1 cellular context compared by ENCODE assay signal in genomic region chr9:112174965-112175795, GRCh38.
TF ChIP-seq lines count a peak whose summit lies in the region.

Gene SUSD1, minus strand, starts transcription at chr9:112175297. Its CDS starts 62 bp downstream, at chr9:112175235.

TF ChIP-seq in HepG2, 621 proteins besides CTCF, POLR2A, EP300 and RAD21 (continued from another document and continues in another):
- TF ChIP-seq ZNF512 (CRISPR knock-in tag; IDR thresholded peaks at IDR 0.05) (no peak), GFI1 (CRISPR knock-in tag; IDR thresholded peaks at IDR 0.05; ENCODE audit: borderline replicate concordance) (no peak), KLF15 (CRISPR knock-in tag; IDR thresholded peaks at IDR 0.05; ENCODE audit: borderline replicate concordance) (no peak), ZNF512B (CRISPR knock-in tag; IDR thresholded peaks at IDR 0.05; ENCODE audit: borderline replicate concordance) (no peak), ZNF124 (CRISPR knock-in tag; IDR thresholded peaks at IDR 0.05) (no peak), RBFOX2 (IDR thresholded peaks at IDR 0.05; ENCODE audit: low read depth, low read length) (peak; percentile 81), ZNF7 (CRISPR knock-in tag; IDR thresholded peaks at IDR 0.05) (no peak), UBTF (CRISPR knock-in tag; IDR thresholded peaks at IDR 0.05) (peak; percentile 63; the same call in 1 of the 2 replicates), ZSCAN31 (CRISPR knock-in tag; IDR thresholded peaks at IDR 0.05; ENCODE audit: low read depth) (peak; percentile 27), ZNF713 (CRISPR knock-in tag; IDR thresholded peaks at IDR 0.05) (no peak), ZNF609 (CRISPR knock-in tag; IDR thresholded peaks at IDR 0.05; ENCODE audit: borderline replicate concordance) (0 out of 2 replicates have a peak, but pooled peaks have one; percentile 18), ZFY (CRISPR knock-in tag; IDR thresholded peaks at IDR 0.05) (peak; percentile 74; the same call in 1 of the 2 replicates), ZNF292 (CRISPR knock-in tag; IDR thresholded peaks at IDR 0.05; ENCODE audit: borderline replicate concordance, low read depth) (no peak), KLF16 (CRISPR knock-in tag; IDR thresholded peaks at IDR 0.05) (no peak), ZNF772 (CRISPR knock-in tag; IDR thresholded peaks at IDR 0.05) (no peak; the same call in 1 of the 2 replicates), ZNF747 (CRISPR knock-in tag; IDR thresholded peaks at IDR 0.05; ENCODE audit: borderline replicate concordance) (no peak), SRSF1 (optimal IDR thresholded peaks at IDR 0.05; ENCODE audit: low read depth, low read length) (peak; percentile 38), CSRNP1 (CRISPR knock-in tag; IDR thresholded peaks at IDR 0.05) (no peak), POGK (CRISPR knock-in tag; conservative IDR thresholded peaks at IDR 0.05) (no peak), ZNF337 (CRISPR knock-in tag; IDR thresholded peaks at IDR 0.05; ENCODE audit: borderline replicate concordance, low read depth) (no peak), ZNF687 (CRISPR knock-in tag; IDR thresholded peaks at IDR 0.05) (peak; percentile 73), ZNF205 (CRISPR knock-in tag; IDR thresholded peaks at IDR 0.05) (no peak), ZNF3 (CRISPR knock-in tag; IDR thresholded peaks at IDR 0.05) (no peak), ZNF580 (CRISPR knock-in tag; IDR thresholded peaks at IDR 0.05; ENCODE audit: borderline replicate concordance, low read depth) (no peak), ZNF619 (CRISPR knock-in tag; IDR thresholded peaks at IDR 0.05) (no peak), FIP1L1 (IDR thresholded peaks at IDR 0.05; ENCODE audit: borderline replicate concordance, insufficient read depth, low read depth, low read length) (no peak), ZSCAN20 (CRISPR knock-in tag; IDR thresholded peaks at IDR 0.05; ENCODE audit: borderline replicate concordance) (0 out of 2 replicates have a peak, but pooled peaks have one; percentile 23), CENPT (CRISPR knock-in tag; IDR thresholded peaks at IDR 0.05; ENCODE audit: low read depth) (no peak), MTERF4 (CRISPR knock-in tag; IDR thresholded peaks at IDR 0.05) (peak; percentile 62; the same call in 1 of the 2 replicates), U2AF1 (optimal IDR thresholded peaks at IDR 0.05; ENCODE audit: low read depth, low read length) (peak; percentile 52)
